In genomic region chr22:20392983-20393704, GRCh38 we compare ENCODE assay signal across 8 cellular contexts. TPM values are rescaled to one million over a fixed set of nuclear protein-coding genes. Genes with fewer than 3 reads are reported as not detected.
A peak's percentile ranks its signal among the peaks of the same experiment; 100 is the strongest.
DNase-seq lines count a peak whose midpoint lies in the region; ATAC-seq, FAIRE-seq and TF ChIP-seq lines count a peak whose summit lies in the region.

No MANE protein-coding gene starts in this region.

- no TSS peak for BruUV-seq in OCI-LY7 (replicated peaks; lab: Mats Ljungman, UMichigan)

- FAIRE-seq in A549 (lab: Jason Lieb, UNC): no peak

- H3K4me3 Mint-ChIP-seq in chondrocyte (ENCODE audit: unreplicated experiment): peak overlapping the region; percentile 85

- no peak for TF ChIP-seq RAD21 in A549 (conservative IDR thresholded peaks at IDR 0.05 in 1 of 2, IDR thresholded peaks at IDR 0.05 in 1 of 2)

- H4K20me1 ChIP-seq in OCI-LY7 (ENCODE audit: insufficient read depth, low read length): no peaks in the 10 kb centered on the region

- peak overlapping the region; percentile 44 to 64 for H3K9ac ChIP-seq in mucosa of rectum (ENCODE audit: low read depth in 1 of 2, low read length in 2 of 2)

- H3K36me3 Mint-ChIP-seq in chondrocyte (ENCODE audit: low read depth): no peaks in the 10 kb centered on the region

- H3K4me2 ChIP-seq in A549 (peak overlapping the region; percentile 97), OCI-LY7 (ENCODE audit: low read length) (no peak overlapping the region)

- H3K27me3 ChIP-seq in mucosa of rectum (ENCODE audit: control insufficient read depth in 2 of 2, insufficient read depth in 2 of 2, low read length in 2 of 2): no peaks in the 10 kb centered on the region

- H3K4me1 ChIP-seq in A549: peaks cover 8% of the 10 kb centered on the region; the same call in 2 of the 3 replicates
- peaks cover 0 to 7% of the 10 kb centered on the region in 2 donors for H3K4me1 ChIP-seq in mucosa of rectum (ENCODE audit: control insufficient read depth in 2 of 2, insufficient read depth in 2 of 2, low read length in 2 of 2)
- H3K4me1 ChIP-seq in OCI-LY7 (ENCODE audit: insufficient read depth, low read length, poor library complexity, severe bottlenecking): no peaks in the 10 kb centered on the region

- no peak for TF ChIP-seq CTCF in A549 (IDR thresholded peaks at IDR 0.05)
- TF ChIP-seq CTCF in chondrocyte (IDR thresholded peaks at IDR 0.05): no peak
- TF ChIP-seq CTCF in OCI-LY7 (conservative IDR thresholded peaks at IDR 0.05; ENCODE audit: low read length): no peak

- H3K4me3 ChIP-seq in A549 (peak overlapping the region; percentile 60), mucosa of rectum (ENCODE audit: low read length in 2 of 2) (peak overlapping the region; percentile 71 to 74), OCI-LY7 (ENCODE audit: low read depth, low read length, poor library complexity, severe bottlenecking) (no peak overlapping the region)

- POLR2A ChIA-PET in A549 (lab: Yijun Ruan, JAX) (interaction anchor here (0.7 to 1.4 kb wide), 3 partner anchors 13 to 73 kb away, joined by 4 to 5 read pairs (median 4); partner anchors contain the start of gene DGCR6L), OCI-LY7 (lab: Charles Lee) (no interaction called here)

- 95% methylated on average over 19 of the region's 23 CpGs for WGBS in A549 (ENCODE audit: missing lambda C conversion rate)

- no peak for ATAC-seq in A549
- peak; percentile 9 for ATAC-seq in HG02763 (IDR thresholded peaks at IDR 0.05; ENCODE audit: unreplicated experiment)
- no peak for ATAC-seq in GM18861 (IDR thresholded peaks at IDR 0.05; ENCODE audit: unreplicated experiment)
- no peak for ATAC-seq in HG03135 (IDR thresholded peaks at IDR 0.05; ENCODE audit: unreplicated experiment)

- CTCF ChIA-PET in A549 (lab: Yijun Ruan, JAX): interaction anchor here (3.1 kb wide), 1 partner anchor 25 kb away, joined by 13 read pairs; no protein-coding TSS in a partner anchor
- CTCF ChIA-PET in OCI-LY7 (lab: Charles Lee; ENCODE audit: unreplicated experiment): no interaction called here

- TF ChIP-seq EP300 in A549 (IDR thresholded peaks at IDR 0.05): no peak

- H3K9me3 ChIP-seq in A549 (no peaks in the 10 kb centered on the region), mucosa of rectum (ENCODE audit: control insufficient read depth in 2 of 2, low read length in 2 of 2) (no peaks in the 10 kb centered on the region), OCI-LY7 (ENCODE audit: low read length) (peaks cover 5% of the 10 kb centered on the region; the same call in 1 of the 2 replicates)

- intact Hi-C loops in OCI-LY7 (cut with micrococcal nuclease; ENCODE audit: unreplicated experiment): no loop called here

- peak overlapping the region; percentile 82 to 86 for H3K27ac ChIP-seq in A549
- peak overlapping the region; percentile 52 to 69 for H3K27ac ChIP-seq in mucosa of rectum (ENCODE audit: low read depth in 2 of 2, low read length in 2 of 2)
- H3K27ac ChIP-seq in OCI-LY7 (ENCODE audit: low read depth, low read length, poor library complexity, severe bottlenecking): no peak overlapping the region

- no peak for DNase-seq in A549 (ENCODE audit: low read depth in 1 of 2, low spot score in 1 of 2)
- no peak for DNase-seq in chondrocyte (ENCODE audit: low spot score)
- no peak for DNase-seq in NCI-H2081 treated with DMSO at 0.1 percent for 48 hours (lab: John Stamatoyannopoulos, UW)
- no peak for DNase-seq in OCI-LY7 (ENCODE audit: low spot score)

- TF ChIP-seq POLR2A in A549 (IDR thresholded peaks at IDR 0.05; ENCODE audit: low read length): no peak

- no peaks in the 10 kb centered on the region for H3K79me2 ChIP-seq in OCI-LY7 (ENCODE audit: insufficient read depth, low read depth, low read length)

- H2AFZ ChIP-seq in OCI-LY7 (ENCODE audit: low read length): no peak overlapping the region

- H3K9me3 Mint-ChIP-seq in chondrocyte (ENCODE audit: low read depth): peaks cover 6% of the 10 kb centered on the region

- H3K36me3 ChIP-seq in mucosa of rectum (ENCODE audit: control insufficient read depth in 2 of 2, insufficient read depth in 2 of 2, low read length in 2 of 2) (no peaks in the 10 kb centered on the region), OCI-LY7 (ENCODE audit: insufficient read depth, low read length) (no peaks in the 10 kb centered on the region)

- peak overlapping the region; percentile 87 for H3K27ac Mint-ChIP-seq in chondrocyte (ENCODE audit: unreplicated experiment)

- H3K27me3 Mint-ChIP-seq in chondrocyte (ENCODE audit: low read depth): no peaks in the 10 kb centered on the region

- peaks cover 40% of the 10 kb centered on the region for H3K4me1 Mint-ChIP-seq in chondrocyte (ENCODE audit: low read depth)

- no peaks in the 10 kb centered on the region for H3K9me2 ChIP-seq in OCI-LY7 (ENCODE audit: insufficient read depth, low read length)

TF ChIP-seq in A549, 52 proteins besides CTCF, POLR2A, EP300 and RAD21 (continues in another document):
- TF ChIP-seq, protein P1, sequence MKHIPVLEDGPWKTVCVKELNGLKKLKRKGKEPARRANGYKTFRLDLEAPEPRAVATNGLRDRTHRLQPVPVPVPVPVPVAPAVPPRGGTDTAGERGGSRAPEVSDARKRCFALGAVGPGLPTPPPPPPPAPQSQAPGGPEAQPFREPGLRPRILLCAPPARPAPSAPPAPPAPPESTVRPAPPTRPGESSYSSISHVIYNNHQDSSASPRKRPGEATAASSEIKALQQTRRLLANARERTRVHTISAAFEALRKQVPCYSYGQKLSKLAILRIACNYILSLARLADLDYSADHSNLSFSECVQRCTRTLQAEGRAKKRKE (CRISPR knock-in tag; IDR thresholded peaks at IDR 0.05; ENCODE audit: low read depth): no peak
- TF ChIP-seq ZSCAN20 (CRISPR knock-in tag; IDR thresholded peaks at IDR 0.05) (no peak), JUN (IDR thresholded peaks at IDR 0.05) (no peak), HOXA7 (CRISPR knock-in tag; IDR thresholded peaks at IDR 0.05) (no peak), HES2 (IDR thresholded peaks at IDR 0.05) (no peak), PHF8 (IDR thresholded peaks at IDR 0.05; ENCODE audit: borderline replicate concordance, low read depth) (no peak), SREBF2 (IDR thresholded peaks at IDR 0.05) (no peak), POLR2AphosphoS2 (conservative IDR thresholded peaks at IDR 0.05; ENCODE audit: low read length) (no peak), JUNB (IDR thresholded peaks at IDR 0.05) (no peak), CHD4 (IDR thresholded peaks at IDR 0.05; ENCODE audit: borderline replicate concordance) (no peak), HDAC2 (IDR thresholded peaks at IDR 0.05) (no peak), FOXS1 (CRISPR knock-in tag; IDR thresholded peaks at IDR 0.05) (no peak)
- TF ChIP-seq, protein P2, sequence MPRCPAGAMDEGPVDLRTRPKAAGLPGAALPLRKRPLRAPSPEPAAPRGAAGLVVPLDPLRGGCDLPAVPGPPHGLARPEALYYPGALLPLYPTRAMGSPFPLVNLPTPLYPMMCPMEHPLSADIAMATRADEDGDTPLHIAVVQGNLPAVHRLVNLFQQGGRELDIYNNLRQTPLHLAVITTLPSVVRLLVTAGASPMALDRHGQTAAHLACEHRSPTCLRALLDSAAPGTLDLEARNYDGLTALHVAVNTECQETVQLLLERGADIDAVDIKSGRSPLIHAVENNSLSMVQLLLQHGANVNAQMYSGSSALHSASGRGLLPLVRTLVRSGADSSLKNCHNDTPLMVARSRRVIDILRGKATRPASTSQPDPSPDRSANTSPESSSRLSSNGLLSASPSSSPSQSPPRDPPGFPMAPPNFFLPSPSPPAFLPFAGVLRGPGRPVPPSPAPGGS (IDR thresholded peaks at IDR 0.05): no peak
- TF ChIP-seq, protein P3, sequence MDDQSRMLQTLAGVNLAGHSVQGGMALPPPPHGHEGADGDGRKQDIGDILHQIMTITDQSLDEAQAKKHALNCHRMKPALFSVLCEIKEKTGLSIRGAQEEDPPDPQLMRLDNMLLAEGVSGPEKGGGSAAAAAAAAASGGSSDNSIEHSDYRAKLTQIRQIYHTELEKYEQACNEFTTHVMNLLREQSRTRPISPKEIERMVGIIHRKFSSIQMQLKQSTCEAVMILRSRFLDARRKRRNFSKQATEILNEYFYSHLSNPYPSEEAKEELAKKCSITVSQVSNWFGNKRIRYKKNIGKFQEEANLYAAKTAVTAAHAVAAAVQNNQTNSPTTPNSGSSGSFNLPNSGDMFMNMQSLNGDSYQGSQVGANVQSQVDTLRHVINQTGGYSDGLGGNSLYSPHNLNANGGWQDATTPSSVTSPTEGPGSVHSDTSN (IDR thresholded peaks at IDR 0.05): no peak

RNA-seq across cellular contexts. Expression of gene ZNF74, which starts 0.8 kb away (rescaled TPM):
- polyA plus RNA-seq in A549 (2011; rRNA removed): 4.3 and 5.1 TPM in 2 replicates
- 7.0 and 10.0 TPM in 2 replicates for polyA plus RNA-seq in A549 (2012; cell fraction: cytosol; rRNA removed)
- 10.5 and 20.3 TPM in 2 replicates for polyA plus RNA-seq in A549 (2012; cell fraction: nucleus; rRNA removed)
- 5.8 to 7.4 TPM (median 5.9 TPM) in 3 replicates for polyA plus RNA-seq in A549 (2017; fragmentation: RNase III; extraction: RNeasy Plus Mini Kit Qiagen cat#74134 plus additional on column Dnase treatment)
- polyA minus RNA-seq in A549 (2011; rRNA and poly(A)+ RNA removed): 5.2 and 5.5 TPM in 2 replicates
- 12.7 to 15.7 TPM (median 13.6 TPM) in 3 replicates for total RNA-seq in chondrocyte
- not detected in 2 replicates for total RNA-seq in OCI-LY7 (2014; rRNA removed; shearing (Covaris generic))
- total RNA-seq in OCI-LY7 (2022): not detected in 2 replicates

RNA-seq across cellular contexts. Expression of gene SCARF2, which starts 44.5 kb away (rescaled TPM):
- polyA plus RNA-seq in A549 (2011; rRNA removed): 0.25 and 0.35 TPM in 2 replicates
- 1.4 and 2.1 TPM in 2 replicates for polyA plus RNA-seq in A549 (2012; cell fraction: cytosol; rRNA removed)
- polyA plus RNA-seq in A549 (2012; cell fraction: nucleus; rRNA removed): 4.4 and 7.9 TPM in 2 replicates
- 0.47 to 0.66 TPM (median 0.59 TPM) in 3 replicates for polyA plus RNA-seq in A549 (2017; fragmentation: RNase III; extraction: RNeasy Plus Mini Kit Qiagen cat#74134 plus additional on column Dnase treatment)
- polyA minus RNA-seq in A549 (2011; rRNA and poly(A)+ RNA removed): 0.17 and 0.83 TPM in 2 replicates
- 56.5 to 88.8 TPM (median 86.5 TPM) in 3 replicates for total RNA-seq in chondrocyte
- 1.0 and 1.2 TPM in 2 replicates for total RNA-seq in OCI-LY7 (2014; rRNA removed; shearing (Covaris generic))
- 2.2 and 3.2 TPM in 2 replicates for total RNA-seq in OCI-LY7 (2022)

Comparison
In these comparisons a context has a peak if more than half of its experiments do, and no peak if none do; other contexts are left out.
1. RNA of gene ZNF74, which starts 0.8 kb away (total RNA-seq): 12.7 to 15.7 TPM in chondrocyte; not detected in OCI-LY7; every median in the first group is over 10 times any median in the second.
2. RNA of gene SCARF2, which starts 44.5 kb away (total RNA-seq): 56.5 to 88.8 TPM in chondrocyte; 1.0 to 3.2 TPM in OCI-LY7; every median in the first group is over 10 times any median in the second.